In genomic region chr11:38221295-38221694, GRCh38 we compare ENCODE assay signal across 18 cellular contexts.
"Had no signal": no experiment of that assay in that cellular context is flagged by ENCODE, and none has a peak within 500 bp of the region (broad histone marks: within the 10 kb centered on the region; RNA-seq: fewer than 3 reads in every experiment).

No MANE protein-coding gene starts in this region.

- H3K27me3 ChIP-seq: MG63 had no signal

- H3K9ac ChIP-seq: SK-N-SH had no signal

- H3K27ac ChIP-seq: RWPE1 had no signal

- H3K4me3 ChIP-seq: MG63 had no signal

- DNase-seq: KBM-7, MG63, NCI-H1092, NCI-H1105 treated with DMSO at 0.1 percent for 48 hours, NCI-H1417 treated with DMSO at 0.1 percent for 48 hours, NCI-H146, NCI-H1694 treated with DMSO at 0.1 percent for 48 hours, NCI-H1930, NCI-H2081, NCI-H2107, NCI-H2227 treated with DMSO at 0.1 percent for 48 hours, NCI-H524, NCI-H526 treated with DMSO at 0.1 percent for 48 hours, NCI-H774, SHP77, SK-N-SH had no signal

- H3K9me3 ChIP-seq: SK-N-SH had no signal

- H3K36me3 ChIP-seq: MG63 had no signal

- ATAC-seq: Panc1 had no signal

- H3K4me2 ChIP-seq: SK-N-SH had no signal

- H3K9me2 ChIP-seq: SK-N-SH had no signal
